20 cellular contexts compared by ENCODE assay signal in the genomic region with DNA sequence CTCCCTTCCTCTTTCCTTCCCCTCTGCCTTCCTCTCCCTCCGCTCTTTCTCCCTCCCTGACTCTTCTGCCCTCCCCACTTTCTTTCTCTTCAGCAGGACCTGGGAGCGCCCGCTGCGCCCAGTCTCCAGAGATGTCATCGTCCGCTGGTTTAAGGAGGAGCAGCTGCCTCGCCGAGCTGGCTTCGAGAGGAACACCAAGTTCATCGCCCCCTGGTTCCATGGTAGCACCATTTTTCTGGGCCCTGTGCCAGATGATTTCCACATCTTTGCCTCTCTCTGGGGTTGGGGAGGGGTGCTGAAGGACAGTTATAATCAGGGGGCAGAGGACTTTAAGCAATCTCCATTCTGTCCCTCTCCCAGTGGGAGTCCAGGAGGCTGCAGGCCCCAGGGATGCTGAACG.
DNase-seq lines count a peak whose midpoint lies in the region; ATAC-seq, FAIRE-seq and TF ChIP-seq lines count a peak whose summit lies in the region.
"Had no signal": no experiment of that assay in that cellular context is flagged by ENCODE, and none has a peak within 500 bp of the region (broad histone marks: within the 10 kb centered on the region; RNA-seq: fewer than 3 reads in every experiment).

No MANE protein-coding gene starts in this region.

- H3K9me3 Mint-ChIP-seq in endodermal cell, result no peaks in the 10 kb centered on the region
- H3K9me3 Mint-ChIP-seq: CD4-positive, alpha-beta T cell had no signal

- no peak for FAIRE-seq in HepG2 (lab: Jason Lieb, UNC)
- FAIRE-seq: H54 had no signal

- no peak for TF ChIP-seq CTCF in liver (IDR thresholded peaks at IDR 0.05; ENCODE audit: low read depth, low read length, missing input control)
- no peak for TF ChIP-seq CTCF in HepG2 (CRISPR knock-in tag; IDR thresholded peaks at IDR 0.05)
- no peak for TF ChIP-seq CTCF in endodermal cell (conservative IDR thresholded peaks at IDR 0.05)

- H3K4me3 ChIP-seq in liver (ENCODE audit: low read depth in 1 of 3, low read length in 3 of 3) (no peak overlapping the region), HepG2 (replicated peaks in 1 of 3; ENCODE audit: insufficient read depth in 1 of 3, low read depth in 2 of 3, low read length in 3 of 3) (no peak overlapping the region), endodermal cell (ENCODE audit: low read length) (no peak overlapping the region)
- H3K4me3 ChIP-seq: SK-N-MC had no signal

- H3K27ac Mint-ChIP-seq in endodermal cell, result no peak overlapping the region
- H3K27ac Mint-ChIP-seq: CD4-positive, alpha-beta T cell had no signal

- no peak overlapping the region for H3K4me3 Mint-ChIP-seq in endodermal cell
- H3K4me3 Mint-ChIP-seq: CD4-positive, alpha-beta T cell had no signal

- no peaks in the 10 kb centered on the region for H3K79me2 ChIP-seq in HepG2 (ENCODE audit: insufficient read depth, low read length)

- WGBS in liver, result 69% methylated on average over 11 of the region's 11 CpGs
- WGBS in HepG2 (ENCODE audit: low lambda C conversion rate), result 30% methylated on average over 10 of the region's 11 CpGs
- WGBS in endodermal cell (ENCODE audit: insufficient coverage in 1 of 2, insufficient read length in 1 of 2), 2 experiments, result 94 to 98% methylated on average over 8 to 11 of the region's 11 CpGs

- H3K4me1 ChIP-seq in liver (ENCODE audit: control insufficient read depth in 4 of 4, insufficient read depth in 4 of 4, low read length in 3 of 4), result no peaks in the 10 kb centered on the region
- H3K4me1 ChIP-seq in HepG2 (ENCODE audit: insufficient read depth, low read length), result no peaks in the 10 kb centered on the region
- H3K4me1 ChIP-seq in endodermal cell (ENCODE audit: control insufficient read depth, insufficient read depth, low read length), result no peaks in the 10 kb centered on the region

- H3K9ac ChIP-seq in liver (ENCODE audit: low read depth in 1 of 2, low read length in 2 of 2), result no peak overlapping the region
- no peak overlapping the region for H3K9ac ChIP-seq in HepG2 (ENCODE audit: insufficient read depth, low read depth, low read length)
- no peak overlapping the region for H3K9ac ChIP-seq in endodermal cell (ENCODE audit: extremely low read depth, low read length, poor library complexity, severe bottlenecking)

- H3K4me2 ChIP-seq in HepG2 (ENCODE audit: low read depth, low read length), result no peak overlapping the region

- intact Hi-C loops in HepG2 (cut with micrococcal nuclease; ENCODE audit: unreplicated experiment), result no loop called here

- H3K36me3 ChIP-seq in liver (ENCODE audit: control insufficient read depth in 4 of 4, insufficient read depth in 3 of 4, low read depth in 1 of 4, low read length in 3 of 4) (no peaks in the 10 kb centered on the region), HepG2 (replicated peaks in 1 of 2; ENCODE audit: control insufficient read depth in 1 of 2, insufficient read depth in 2 of 2, low read length in 2 of 2) (no peaks in the 10 kb centered on the region), endodermal cell (ENCODE audit: control insufficient read depth, insufficient read depth, low read length) (no peaks in the 10 kb centered on the region)

- no peak for TF ChIP-seq RAD21 in liver (IDR thresholded peaks at IDR 0.05)
- no peak for TF ChIP-seq RAD21 in HepG2 (CRISPR knock-in tag; IDR thresholded peaks at IDR 0.05)

- no peak overlapping the region for H3K27ac ChIP-seq in liver (ENCODE audit: low read depth in 1 of 2, low read length in 2 of 2)
- H3K27ac ChIP-seq in HepG2 (ENCODE audit: extremely low read length, insufficient read depth, low read length), result no peak overlapping the region
- H3K27ac ChIP-seq in endodermal cell (ENCODE audit: low read depth, low read length), result no peak overlapping the region
- H3K27ac ChIP-seq: RWPE1, SK-N-MC had no signal

- no peaks in the 10 kb centered on the region for H3K4me1 Mint-ChIP-seq in endodermal cell

- peaks cover 6% of the 10 kb centered on the region for H3K27me3 Mint-ChIP-seq in endodermal cell (ENCODE audit: insufficient read depth)
- H3K27me3 Mint-ChIP-seq: CD4-positive, alpha-beta T cell had no signal

- H3K36me3 Mint-ChIP-seq in endodermal cell (ENCODE audit: low read depth), result no peaks in the 10 kb centered on the region

- no peaks in the 10 kb centered on the region for H3K9me3 ChIP-seq in liver (ENCODE audit: control insufficient read depth in 4 of 4, low read length in 3 of 4)
- no peaks in the 10 kb centered on the region for H3K9me3 ChIP-seq in HepG2 (ENCODE audit: low read length)
- H3K9me3 ChIP-seq in endodermal cell (ENCODE audit: control insufficient read depth, low read length), result no peaks in the 10 kb centered on the region

- POLR2A ChIA-PET in HepG2 (lab: Yijun Ruan, JAX), result no interaction called here

- no peak overlapping the region for H2AFZ ChIP-seq in HepG2 (ENCODE audit: low read length)

- H3K27me3 ChIP-seq in liver (ENCODE audit: control insufficient read depth in 4 of 4, insufficient read depth in 4 of 4, low read length in 3 of 4) (no peaks in the 10 kb centered on the region), HepG2 (ENCODE audit: control insufficient read depth in 1 of 2, insufficient read depth in 2 of 2, low read length in 2 of 2) (peaks cover 2 to 4% of the 10 kb centered on the region in 2 experiments; a peak in 3 of 5 replicates), endodermal cell (ENCODE audit: control insufficient read depth, insufficient read depth, low read length, poor library complexity, severe bottlenecking) (no peaks in the 10 kb centered on the region)

- DNase-seq in HepG2 (ENCODE audit: low spot score), result no peak
- peak; percentile 11 for DNase-seq in NCI-H2171 (lab: John Stamatoyannopoulos, UW)
- DNase-seq in endodermal cell, result peak; percentile 41
- no peak for DNase-seq in stimulated activated CD4-positive, alpha-beta T cell treated with anti-CD3 and anti-CD28 coated beads, Interleukin-15, amount 100 ng/mL, for 24 hours
- DNase-seq: CD4-positive, alpha-beta T cell; COR-L47; DMS153; GDM1; NCI-H1092 treated with DMSO at 0.1 percent for 48 hours; NCI-H1436 treated with DMSO at 0.1 percent for 48 hours; NCI-H1930; NCI-H526 treated with DMSO at 0.1 percent for 48 hours; SHP77 treated with DMSO at 0.1 percent for 48 hours; SW 1271 had no signal

- BruUV-seq in HepG2 (replicated peaks; lab: Mats Ljungman, UMichigan), result no TSS peak

- TF ChIP-seq POLR2A in HepG2 (IDR thresholded peaks at IDR 0.05; ENCODE audit: insufficient read depth in 1 of 2, low read depth in 2 of 2, low read length in 2 of 2), result no peak

- CTCF ChIA-PET in HepG2 (lab: Yijun Ruan, JAX; ENCODE audit: low intra/inter-chr PET ratio, low total read pairs), result no interaction called here

- no peak for TF ChIP-seq EP300 in HepG2 (IDR thresholded peaks at IDR 0.05; ENCODE audit: low read depth in 2 of 2, low read length in 2 of 2)
- no peak for TF ChIP-seq EP300 in HepG2 (CRISPR knock-in tag; IDR thresholded peaks at IDR 0.05; ENCODE audit: borderline replicate concordance)

- in situ Hi-C loops in HepG2 (cut with HindIII; ENCODE audit: extremely low pct_ligation_motif_present, low pct_unique_long_range_greater_than_20kb), result no loop called here

- ATAC-seq in HepG2 (no peak), GM21529 (IDR thresholded peaks at IDR 0.05; ENCODE audit: unreplicated experiment) (no peak), GM19463 (IDR thresholded peaks at IDR 0.05; ENCODE audit: unreplicated experiment) (no peak)

- H4K20me1 ChIP-seq in HepG2 (ENCODE audit: insufficient read depth, low read length), result no peaks in the 10 kb centered on the region

TF ChIP-seq in liver, 16 proteins besides CTCF, POLR2A, EP300 and RAD21:
- TF ChIP-seq TAF1 (conservative IDR thresholded peaks at IDR 0.05) (no peak), RXRA (IDR thresholded peaks at IDR 0.05) (peak; percentile 68 to 79)

TF ChIP-seq in HepG2, 621 proteins besides CTCF, POLR2A, EP300 and RAD21 (continues in another document):
- TF ChIP-seq, protein P1, sequence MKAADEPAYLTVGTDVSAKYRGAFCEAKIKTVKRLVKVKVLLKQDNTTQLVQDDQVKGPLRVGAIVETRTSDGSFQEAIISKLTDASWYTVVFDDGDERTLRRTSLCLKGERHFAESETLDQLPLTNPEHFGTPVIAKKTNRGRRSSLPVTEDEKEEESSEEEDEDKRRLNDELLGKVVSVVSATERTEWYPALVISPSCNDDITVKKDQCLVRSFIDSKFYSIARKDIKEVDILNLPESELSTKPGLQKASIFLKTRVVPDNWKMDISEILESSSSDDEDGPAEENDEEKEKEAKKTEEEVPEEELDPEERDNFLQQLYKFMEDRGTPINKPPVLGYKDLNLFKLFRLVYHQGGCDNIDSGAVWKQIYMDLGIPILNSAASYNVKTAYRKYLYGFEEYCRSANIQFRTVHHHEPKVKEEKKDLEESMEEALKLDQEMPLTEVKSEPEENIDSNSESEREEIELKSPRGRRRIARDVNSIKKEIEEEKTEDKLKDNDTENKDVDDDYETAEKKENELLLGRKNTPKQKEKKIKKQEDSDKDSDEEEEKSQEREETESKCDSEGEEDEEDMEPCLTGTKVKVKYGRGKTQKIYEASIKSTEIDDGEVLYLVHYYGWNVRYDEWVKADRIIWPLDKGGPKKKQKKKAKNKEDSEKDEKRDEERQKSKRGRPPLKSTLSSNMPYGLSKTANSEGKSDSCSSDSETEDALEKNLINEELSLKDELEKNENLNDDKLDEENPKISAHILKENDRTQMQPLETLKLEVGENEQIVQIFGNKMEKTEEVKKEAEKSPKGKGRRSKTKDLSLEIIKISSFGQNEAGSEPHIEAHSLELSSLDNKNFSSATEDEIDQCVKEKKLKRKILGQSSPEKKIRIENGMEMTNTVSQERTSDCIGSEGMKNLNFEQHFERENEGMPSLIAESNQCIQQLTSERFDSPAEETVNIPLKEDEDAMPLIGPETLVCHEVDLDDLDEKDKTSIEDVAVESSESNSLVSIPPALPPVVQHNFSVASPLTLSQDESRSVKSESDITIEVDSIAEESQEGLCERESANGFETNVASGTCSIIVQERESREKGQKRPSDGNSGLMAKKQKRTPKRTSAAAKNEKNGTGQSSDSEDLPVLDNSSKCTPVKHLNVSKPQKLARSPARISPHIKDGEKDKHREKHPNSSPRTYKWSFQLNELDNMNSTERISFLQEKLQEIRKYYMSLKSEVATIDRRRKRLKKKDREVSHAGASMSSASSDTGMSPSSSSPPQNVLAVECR (CRISPR knock-in tag; IDR thresholded peaks at IDR 0.05; ENCODE audit: borderline replicate concordance), result no peak
- TF ChIP-seq, protein P2, sequence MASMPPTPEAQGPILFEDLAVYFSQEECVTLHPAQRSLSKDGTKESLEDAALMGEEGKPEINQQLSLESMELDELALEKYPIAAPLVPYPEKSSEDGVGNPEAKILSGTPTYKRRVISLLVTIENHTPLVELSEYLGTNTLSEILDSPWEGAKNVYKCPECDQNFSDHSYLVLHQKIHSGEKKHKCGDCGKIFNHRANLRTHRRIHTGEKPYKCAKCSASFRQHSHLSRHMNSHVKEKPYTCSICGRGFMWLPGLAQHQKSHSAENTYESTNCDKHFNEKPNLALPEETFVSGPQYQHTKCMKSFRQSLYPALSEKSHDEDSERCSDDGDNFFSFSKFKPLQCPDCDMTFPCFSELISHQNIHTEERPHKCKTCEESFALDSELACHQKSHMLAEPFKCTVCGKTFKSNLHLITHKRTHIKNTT (CRISPR knock-in tag; IDR thresholded peaks at IDR 0.05), result no peak
- TF ChIP-seq RFX3 (CRISPR knock-in tag; IDR thresholded peaks at IDR 0.05), result no peak
- no peak for TF ChIP-seq TSC22D2 (CRISPR knock-in tag; IDR thresholded peaks at IDR 0.05; ENCODE audit: borderline replicate concordance)

Comparison
In these comparisons a context has a peak if more than half of its experiments do, and no peak if none do; other contexts are left out.
1. DNase-seq: peak in NCI-H2171 (single experiment) and endodermal cell (single experiment); none in HepG2 (single experiment) and stimulated activated CD4-positive, alpha-beta T cell treated with anti-CD3 and anti-CD28 coated beads, Interleukin-15, amount 100 ng/mL, for 24 hours (single experiment).